In genomic region chr13:38783992-38784875, GRCh38 we compare ENCODE assay signal across 23 cellular contexts.
A peak's percentile ranks its signal among the peaks of the same experiment; 100 is the strongest.
DNase-seq lines count a peak whose midpoint lies in the region; ATAC-seq and TF ChIP-seq lines count a peak whose summit lies in the region.
"Had no signal": no experiment of that assay in that cellular context is flagged by ENCODE, and none has a peak within 500 bp of the region (broad histone marks: within the 10 kb centered on the region; RNA-seq: fewer than 3 reads in every experiment).

No MANE protein-coding gene starts in this region.

- H3K4me1 Mint-ChIP-seq in Calu3 (ENCODE audit: low read depth, unreplicated experiment) = peaks cover 31% of the 10 kb centered on the region
- H3K4me1 Mint-ChIP-seq in progenitor cell of endocrine pancreas (ENCODE audit: low read depth) = peaks cover 47% of the 10 kb centered on the region
- no peaks in the 10 kb centered on the region for H3K4me1 Mint-ChIP-seq in CD8-positive, alpha-beta memory T cell
- H3K4me1 Mint-ChIP-seq: IgD-negative memory B cell, T-helper 17 cell had no signal

- CTCF ChIA-PET in Calu3 (lab: Charles Lee) = no interaction called here
- CTCF ChIA-PET in CD8-positive, alpha-beta memory T cell (lab: Charles Lee) = no interaction called here

- ATAC-seq in left colon (peak; percentile 71), GM21825 (IDR thresholded peaks at IDR 0.05; ENCODE audit: unreplicated experiment) (no peak), HG03175 (IDR thresholded peaks at IDR 0.05; ENCODE audit: unreplicated experiment) (no peak)
- ATAC-seq: T-helper 17 cell had no signal

- POLR2A ChIA-PET in CD8-positive, alpha-beta memory T cell (lab: Charles Lee) = no interaction called here

- no TSS peak for BruUV-seq in Calu3 (replicated peaks; lab: Mats Ljungman, UMichigan)

- H3K4me1 ChIP-seq in CD8-positive, alpha-beta memory T cell (ENCODE audit: insufficient read depth, low read length) = no peaks in the 10 kb centered on the region
- H3K4me1 ChIP-seq: adrenal gland, Peyer's patch, vagina had no signal

- H3K36me3 Mint-ChIP-seq in Calu3 (ENCODE audit: insufficient read depth, unreplicated experiment) (peaks cover 12% of the 10 kb centered on the region), progenitor cell of endocrine pancreas (ENCODE audit: insufficient read depth) (peaks cover 20% of the 10 kb centered on the region)
- no peaks in the 10 kb centered on the region for H3K36me3 Mint-ChIP-seq in CD8-positive, alpha-beta memory T cell
- H3K36me3 Mint-ChIP-seq: IgD-negative memory B cell had no signal

- no peak overlapping the region for H3K27ac ChIP-seq in CD8-positive, alpha-beta memory T cell (ENCODE audit: low read depth, low read length)
- H3K27ac ChIP-seq: adrenal gland, C4-2B, cardiac muscle cell, Peyer's patch, vagina had no signal

- H3K9me3 Mint-ChIP-seq in Calu3 (ENCODE audit: low read depth, unreplicated experiment) (no peaks in the 10 kb centered on the region), progenitor cell of endocrine pancreas (ENCODE audit: low read depth) (no peaks in the 10 kb centered on the region)
- H3K9me3 Mint-ChIP-seq in CD8-positive, alpha-beta memory T cell = peaks cover 0 to 4% (median 0%) of the 10 kb centered on the region in 5 donors
- H3K9me3 Mint-ChIP-seq: IgD-negative memory B cell had no signal

- no peaks in the 10 kb centered on the region for H3K36me3 ChIP-seq in CD8-positive, alpha-beta memory T cell (ENCODE audit: insufficient read depth, low read length)
- H3K36me3 ChIP-seq: adrenal gland, cardiac muscle cell, MG63, Peyer's patch, vagina had no signal

- no peaks in the 10 kb centered on the region for H3K27me3 Mint-ChIP-seq in Calu3 (ENCODE audit: unreplicated experiment)
- H3K27me3 Mint-ChIP-seq in progenitor cell of endocrine pancreas = no peaks in the 10 kb centered on the region
- H3K27me3 Mint-ChIP-seq in CD8-positive, alpha-beta memory T cell = peaks cover 0 to 2% of the 10 kb centered on the region in 2 donors
- H3K27me3 Mint-ChIP-seq: IgD-negative memory B cell had no signal

- H3K4me3 Mint-ChIP-seq in Calu3 (ENCODE audit: low read depth, unreplicated experiment) = peak overlapping the region; percentile 76
- H3K4me3 Mint-ChIP-seq in progenitor cell of endocrine pancreas (ENCODE audit: low read depth) = peak overlapping the region; percentile 65
- H3K4me3 Mint-ChIP-seq in CD8-positive, alpha-beta memory T cell = no peak overlapping the region
- H3K4me3 Mint-ChIP-seq: IgD-negative memory B cell, T-helper 17 cell had no signal

- intact Hi-C loops in Calu3 (cut with micrococcal nuclease; ENCODE audit: unreplicated experiment) = loop anchor here (2.0 to 5.0 kb wide), 2 partner anchors 68 to 89 kb away; no protein-coding TSS in a partner anchor
- intact Hi-C loops in left colon (cut with DNase I, micrococcal nuclease) = no loop called here

- H3K27me3 ChIP-seq in CD8-positive, alpha-beta memory T cell (ENCODE audit: insufficient read depth, low read length, poor library complexity, severe bottlenecking) = no peaks in the 10 kb centered on the region
- H3K27me3 ChIP-seq: adrenal gland, cardiac muscle cell, MG63, Peyer's patch, vagina had no signal

- TF ChIP-seq CTCF in Calu3 (IDR thresholded peaks at IDR 0.05; ENCODE audit: unreplicated experiment) = no peak
- TF ChIP-seq CTCF in progenitor cell of endocrine pancreas (IDR thresholded peaks at IDR 0.05; ENCODE audit: unreplicated experiment) = no peak

- DNase-seq in Calu3 (peak; percentile 28), RPMI8226 (peak; percentile 11), left colon (peak; percentile 34 to 53), progenitor cell of endocrine pancreas (ENCODE audit: low spot score, unreplicated experiment) (no peak)
- no peak for DNase-seq in CD8-positive, alpha-beta memory T cell
- no peak for DNase-seq in stimulated activated naive CD4-positive, alpha-beta T cell treated with Interleukin-2 at 50 U/mL for 16 hours (lab: John Stamatoyannopoulos, UW)
- DNase-seq: activated CD4-positive, alpha-beta T cell treated with anti-CD3 and anti-CD28 coated beads, Interleukin-2, amount 50 U/mL, for 1 hour; activated CD8-positive, alpha-beta memory T cell treated with anti-CD3 and anti-CD28 coated beads, Interleukin-2, amount 50 U/mL, for 48 hours; activated effector memory CD4-positive, alpha-beta T cell treated with anti-CD3 and anti-CD28 coated beads, Interleukin-2, amount 50 U/mL, for 16 hours; MG63; NCI-H146; NK-92 treated with Interleukin-12 subunit alpha and Interleukin-12 subunit beta, amount 100 ng/mL, for 24 hours; Peyer's patch; stimulated activated CD8-positive, alpha-beta memory T cell treated with anti-CD3 and anti-CD28 coated beads, Interleukin-4, amount 100 ng/mL, for 48 hours; substantia nigra; T-helper 17 cell had no signal

- H3K9me3 ChIP-seq in CD8-positive, alpha-beta memory T cell (ENCODE audit: low read length) = no peaks in the 10 kb centered on the region
- H3K9me3 ChIP-seq: adrenal gland, MG63, Peyer's patch, vagina had no signal

- H3K4me3 ChIP-seq in CD8-positive, alpha-beta memory T cell (ENCODE audit: low read length) = no peak overlapping the region
- H3K4me3 ChIP-seq: adrenal gland, cardiac muscle cell, MG63, Peyer's patch, vagina had no signal

- H3K27ac Mint-ChIP-seq in Calu3 (ENCODE audit: unreplicated experiment) = peak overlapping the region; percentile 85
- H3K27ac Mint-ChIP-seq in progenitor cell of endocrine pancreas = peak overlapping the region; percentile 92
- H3K27ac Mint-ChIP-seq in CD8-positive, alpha-beta memory T cell = no peak overlapping the region
- H3K27ac Mint-ChIP-seq: IgD-negative memory B cell, T-helper 17 cell had no signal

Comparison
In these comparisons a context has a peak if more than half of its experiments do, and no peak if none do; other contexts are left out.
1. DNase-seq: peak in Calu3 (single experiment), RPMI8226 (single experiment) and left colon (2 of 2); none in progenitor cell of endocrine pancreas (single experiment), CD8-positive, alpha-beta memory T cell (0 of 5) and stimulated activated naive CD4-positive, alpha-beta T cell treated with Interleukin-2 at 50 U/mL for 16 hours (single experiment).
2. H3K27ac Mint-ChIP-seq: peak in Calu3 (single experiment) and progenitor cell of endocrine pancreas (single experiment); none in CD8-positive, alpha-beta memory T cell (0 of 8).
3. H3K4me3 Mint-ChIP-seq: peak in Calu3 (single experiment) and progenitor cell of endocrine pancreas (single experiment); none in CD8-positive, alpha-beta memory T cell (0 of 7).